In the genomic region with DNA sequence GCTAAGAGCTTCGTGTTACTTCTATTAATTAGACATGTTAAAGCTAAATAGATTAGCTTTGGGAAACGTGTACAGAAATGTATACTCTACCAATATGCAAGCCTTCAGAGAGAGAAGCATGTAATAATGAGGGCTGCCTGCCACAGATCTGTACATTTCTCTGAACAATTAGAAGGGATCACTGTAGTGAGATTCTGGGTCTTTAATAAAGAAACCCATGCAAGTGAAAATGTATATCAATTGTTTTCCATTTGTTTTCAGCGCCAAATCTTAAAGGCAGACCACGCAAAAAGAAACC, we compare ENCODE assay signal across 9 cellular contexts.
DNase-seq lines count a peak whose midpoint lies in the region; ATAC-seq and TF ChIP-seq lines count a peak whose summit lies in the region.
"Had no signal": no experiment of that assay in that cellular context is flagged by ENCODE, and none has a peak within 500 bp of the region (broad histone marks: within the 10 kb centered on the region; RNA-seq: fewer than 3 reads in every experiment).

No MANE protein-coding gene starts in this region.

- peak overlapping the region; percentile 89 for H3K4me3 Mint-ChIP-seq in chondrocyte (ENCODE audit: unreplicated experiment)
- peak overlapping the region in 6 of 8 donors; percentile 17 to 81 (median 74) for H3K4me3 Mint-ChIP-seq in naive B cell

- no peak for TF ChIP-seq CTCF in chondrocyte (IDR thresholded peaks at IDR 0.05)

- H3K4me1 Mint-ChIP-seq in chondrocyte (ENCODE audit: low read depth) (peaks cover 82% of the 10 kb centered on the region), naive B cell (peaks cover 85 to 99% (median 91%) of the 10 kb centered on the region in 3 donors)

- H3K9me3 Mint-ChIP-seq in chondrocyte (ENCODE audit: low read depth) (peaks cover 3% of the 10 kb centered on the region), naive B cell (peaks cover 0 to 11% (median 6%) of the 10 kb centered on the region in 7 donors)

- peak overlapping the region; percentile 93 for H3K4me3 ChIP-seq in right cardiac atrium (ENCODE audit: low read length)

- H3K9me3 ChIP-seq in right cardiac atrium (ENCODE audit: control insufficient read depth, low read length), result no peaks in the 10 kb centered on the region

- ATAC-seq in right cardiac atrium (no peak), Right ventricle myocardium superior (ENCODE audit: poor library complexity) (no peak), naive B cell (ENCODE audit: low read depth in 2 of 2) (no peak), GM18858 (IDR thresholded peaks at IDR 0.05; ENCODE audit: unreplicated experiment) (no peak)

- WGBS in right cardiac atrium, result 20% methylated on average over 4 of the region's 4 CpGs

- no peaks in the 10 kb centered on the region for H3K27me3 Mint-ChIP-seq in chondrocyte (ENCODE audit: low read depth)
- no peaks in the 10 kb centered on the region for H3K27me3 Mint-ChIP-seq in naive B cell

- no peaks in the 10 kb centered on the region for H3K27me3 ChIP-seq in right cardiac atrium (ENCODE audit: control insufficient read depth, insufficient read depth)

- peaks cover 49% of the 10 kb centered on the region for H3K36me3 Mint-ChIP-seq in chondrocyte (ENCODE audit: low read depth)
- peaks cover 36 to 49% of the 10 kb centered on the region in 2 donors for H3K36me3 Mint-ChIP-seq in naive B cell

- peak overlapping the region; percentile 96 for H3K27ac ChIP-seq in right cardiac atrium (ENCODE audit: low read length)

- intact Hi-C loops in right cardiac atrium (cut with DNase I) (loop anchor here in 2 of 4 donors (5.0 kb wide), 2 partner anchors 37 to 42 kb away; no protein-coding TSS in a partner anchor), Right ventricle myocardium superior (cut with DNase I) (no loop called here)

- peaks cover 20% of the 10 kb centered on the region for H3K4me1 ChIP-seq in right cardiac atrium (ENCODE audit: control insufficient read depth, insufficient read depth, low read length)

- peak overlapping the region; percentile 98 for H3K27ac Mint-ChIP-seq in chondrocyte (ENCODE audit: unreplicated experiment)
- H3K27ac Mint-ChIP-seq in naive B cell, result peak overlapping the region; percentile 70 to 97 (median 93)

- DNase-seq in right cardiac atrium (no peak), Right ventricle myocardium superior (no peak), chondrocyte (ENCODE audit: low spot score) (no peak), naive B cell (no peak), KG1 (lab: John Stamatoyannopoulos, UW) (no peak), NCI-H1930 (lab: John Stamatoyannopoulos, UW) (no peak), NCI-H1105 (lab: John Stamatoyannopoulos, UW) (no peak)
- DNase-seq: DMS153 had no signal
